In genomic region chr9:75866273-75866871, GRCh38 we compare ENCODE assay signal across 8 cellular contexts. TPM values are rescaled to one million over a fixed set of nuclear protein-coding genes. Genes with fewer than 3 reads are reported as not detected.
DNase-seq lines count a peak whose midpoint lies in the region; ATAC-seq and TF ChIP-seq lines count a peak whose summit lies in the region.

No MANE protein-coding gene starts in this region.

- H3K23ac ChIP-seq in neuronal stem cell (ENCODE audit: low read depth, low read length, poor library complexity), result no peak overlapping the region

- DNase-seq in CD4-positive, alpha-beta T cell, result peak in 6 of 10 experiments; percentile 7 to 33 (median 24)
- peak; percentile 65 for DNase-seq in MM.1S
- peak; percentile 51 for DNase-seq in WTC11 (ENCODE audit: low spot score)
- no peak for DNase-seq in esophagus squamous epithelium (lab: John Stamatoyannopoulos, UW)
- DNase-seq in neuronal stem cell (ENCODE audit: low spot score), result peak; percentile 63
- no peak for DNase-seq in mesenteric fat pad (ENCODE audit: low spot score)

- H3K27ac ChIP-seq in CD4-positive, alpha-beta T cell (ENCODE audit: low read depth, low read length), result no peak overlapping the region
- H3K27ac ChIP-seq in MM.1S (ENCODE audit: low read length) (no peak overlapping the region), esophagus squamous epithelium (no peak overlapping the region), neuronal stem cell (replicated peaks; ENCODE audit: low read length) (no peak overlapping the region)

- no peaks in the 10 kb centered on the region for H3K79me1 ChIP-seq in neuronal stem cell (ENCODE audit: low read depth, low read length)

- H3K4me3 ChIP-seq in MM.1S (ENCODE audit: low read length) (no peak overlapping the region), esophagus squamous epithelium (no peak overlapping the region), neuronal stem cell (ENCODE audit: low read length in 2 of 2) (no peak overlapping the region)

- no peak overlapping the region for H2BK5ac ChIP-seq in neuronal stem cell (ENCODE audit: low read length)

- intact Hi-C loops in CD4-positive, alpha-beta T cell (cut with DNase I, micrococcal nuclease), result loop anchor here (2.0 to 10.0 kb wide), 3 partner anchors 436 to 1092 kb away; no protein-coding TSS in a partner anchor
- intact Hi-C loops in esophagus squamous epithelium (cut with DNase I), result loop anchor here (10.0 kb wide), 2 partner anchors 438 to 602 kb away; no protein-coding TSS in a partner anchor

- no peaks in the 10 kb centered on the region for H3K9me3 Mint-ChIP-seq in CD4-positive, alpha-beta T cell
- H3K9me3 Mint-ChIP-seq in WTC11, result peaks cover 5% of the 10 kb centered on the region

- no peaks in the 10 kb centered on the region for H3K27me3 ChIP-seq in CD4-positive, alpha-beta T cell (ENCODE audit: control insufficient read depth, insufficient read depth, low read length)
- no peaks in the 10 kb centered on the region for H3K27me3 ChIP-seq in MM.1S (replicated peaks; ENCODE audit: insufficient read depth, low read length)
- peaks cover 0 to 6% (median 0%) of the 10 kb centered on the region in 4 donors for H3K27me3 ChIP-seq in esophagus squamous epithelium
- peaks cover 0 to 6% (median 0%) of the 10 kb centered on the region in 3 experiments for H3K27me3 ChIP-seq in neuronal stem cell (ENCODE audit: control insufficient read depth in 3 of 3, insufficient read depth in 3 of 3, low read depth in 1 of 3, low read length in 3 of 3)

- TF ChIP-seq POLR2A in esophagus squamous epithelium (IDR thresholded peaks at IDR 0.05), result no peak

- CTCF ChIA-PET in CD4-positive, alpha-beta T cell (lab: Charles Lee), result interaction anchor here (0.5 to 1.7 kb wide), 6 partner anchors 9 to 291 kb away, joined by 3 to 6 read pairs (median 4); partner anchors contain the start of gene PCSK5
- CTCF ChIA-PET in WTC11 (lab: Charles Lee), result interaction anchor here (0.5 to 2.5 kb wide), 44 partner anchors 10 to 721 kb away, joined by 3 to 30 read pairs (median 4); partner anchors contain the start of gene PCSK5

- no peak overlapping the region for H2BK120ac ChIP-seq in neuronal stem cell (ENCODE audit: low read depth, low read length)

- H3K9ac ChIP-seq in MM.1S (ENCODE audit: low read length) (no peak overlapping the region), neuronal stem cell (ENCODE audit: low read depth, low read length, poor library complexity) (no peak overlapping the region)

- H3K36me3 ChIP-seq in MM.1S (replicated peaks; ENCODE audit: insufficient read depth, low read length) (no peaks in the 10 kb centered on the region), esophagus squamous epithelium (no peaks in the 10 kb centered on the region), neuronal stem cell (replicated peaks in 1 of 2; ENCODE audit: control insufficient read depth in 2 of 2, insufficient read depth in 2 of 2, low read length in 2 of 2) (no peaks in the 10 kb centered on the region)

- no peak overlapping the region for H2BK15ac ChIP-seq in neuronal stem cell (ENCODE audit: low read length)

- POLR2A ChIA-PET in CD4-positive, alpha-beta T cell (lab: Charles Lee), result interaction anchor here (1.3 kb wide), 1 partner anchor 24 kb away, joined by 4 read pairs; the partner anchor contains the start of gene PCSK5
- POLR2A ChIA-PET in WTC11 (lab: Charles Lee), result interaction anchor here (0.5 kb wide), 1 partner anchor 1634 kb away, joined by 3 read pairs; no protein-coding TSS in a partner anchor

- H3F3A ChIP-seq in MM.1S (ENCODE audit: insufficient read depth, low read length), result no peaks in the 10 kb centered on the region

- no peaks in the 10 kb centered on the region for H3K36me3 Mint-ChIP-seq in CD4-positive, alpha-beta T cell (ENCODE audit: low read depth)
- H3K36me3 Mint-ChIP-seq in WTC11, result no peaks in the 10 kb centered on the region; the same call in 1 of the 2 replicates

- H3K79me2 ChIP-seq in MM.1S (ENCODE audit: low read length), result no peaks in the 10 kb centered on the region

- H3K14ac ChIP-seq in neuronal stem cell (ENCODE audit: low read length), result no peak overlapping the region

- 44 to 48% methylated on average over 2 of the region's 2 CpGs for WGBS in esophagus squamous epithelium, 2 donors
- no CpG with 5 or more reads among the region's 2 CpGs for WGBS in neuronal stem cell (ENCODE audit: extremely low coverage in 2 of 2, insufficient read length in 2 of 2, insufficient replicate concordance in 1 of 2), 2 donors

- no peaks in the 10 kb centered on the region for H4K20me1 ChIP-seq in MM.1S (ENCODE audit: insufficient read depth, low read length)

- H2BK12ac ChIP-seq in neuronal stem cell (ENCODE audit: low read length), result no peak overlapping the region

- H3K4me2 ChIP-seq in MM.1S (ENCODE audit: low read depth, low read length), result no peak overlapping the region
- no peak overlapping the region for H3K4me2 ChIP-seq in neuronal stem cell (ENCODE audit: insufficient read depth, low read length, poor library complexity, severe bottlenecking)

- peak; percentile 83 for TF ChIP-seq CTCF in CD4-positive, alpha-beta T cell (IDR thresholded peaks at IDR 0.05)
- TF ChIP-seq CTCF in MM.1S (IDR thresholded peaks at IDR 0.05; ENCODE audit: low read length) (peak; percentile 72), WTC11 (IDR thresholded peaks at IDR 0.05) (peak; percentile 43; the same call in 1 of the 2 replicates), esophagus squamous epithelium (IDR thresholded peaks at IDR 0.05) (peak; percentile 33 to 78 (median 64))

- H3K27ac Mint-ChIP-seq in CD4-positive, alpha-beta T cell, result no peak overlapping the region
- peak overlapping the region; percentile 33; the same call in 1 of the 2 replicates for H3K27ac Mint-ChIP-seq in WTC11

- H3K4me1 ChIP-seq in MM.1S (ENCODE audit: low read length) (no peaks in the 10 kb centered on the region), esophagus squamous epithelium (no peaks in the 10 kb centered on the region), neuronal stem cell (ENCODE audit: control insufficient read depth in 2 of 2, insufficient read depth in 1 of 2, low read depth in 1 of 2, low read length in 2 of 2) (no peaks in the 10 kb centered on the region)

- H3K9me3 ChIP-seq in CD4-positive, alpha-beta T cell (ENCODE audit: control insufficient read depth, low read length), result no peaks in the 10 kb centered on the region
- H3K9me3 ChIP-seq in MM.1S (replicated peaks; ENCODE audit: insufficient read depth, low read length) (no peaks in the 10 kb centered on the region), esophagus squamous epithelium (no peaks in the 10 kb centered on the region), neuronal stem cell (replicated peaks in 1 of 2; ENCODE audit: control insufficient read depth in 2 of 2, insufficient read depth in 1 of 2, low read depth in 1 of 2, low read length in 2 of 2) (no peaks in the 10 kb centered on the region)

- no peak overlapping the region for H3K4ac ChIP-seq in neuronal stem cell (ENCODE audit: low read length)

- no peak overlapping the region for H4K8ac ChIP-seq in neuronal stem cell (ENCODE audit: low read depth, low read length)

- H2AFZ ChIP-seq in MM.1S (ENCODE audit: low read length) (no peak overlapping the region), neuronal stem cell (ENCODE audit: low read length) (no peak overlapping the region)

- peaks cover 19% of the 10 kb centered on the region for H3K4me1 Mint-ChIP-seq in CD4-positive, alpha-beta T cell (ENCODE audit: low read depth)
- H3K4me1 Mint-ChIP-seq in WTC11, result peaks cover 12% of the 10 kb centered on the region

- no peak overlapping the region for H3K18ac ChIP-seq in neuronal stem cell (ENCODE audit: low read length)

- H2AK5ac ChIP-seq in neuronal stem cell (ENCODE audit: low read depth, low read length), result no peak overlapping the region

- H3K9me2 ChIP-seq in MM.1S (replicated peaks; ENCODE audit: insufficient read depth, low read length), result no peaks in the 10 kb centered on the region

- H3K4me3 Mint-ChIP-seq in CD4-positive, alpha-beta T cell, result no peak overlapping the region
- H3K4me3 Mint-ChIP-seq in WTC11, result no peak overlapping the region

- no peak overlapping the region for H4K91ac ChIP-seq in neuronal stem cell (ENCODE audit: low read depth, low read length, poor library complexity)

- H3K27me3 Mint-ChIP-seq in CD4-positive, alpha-beta T cell, result no peaks in the 10 kb centered on the region
- no peaks in the 10 kb centered on the region for H3K27me3 Mint-ChIP-seq in WTC11 (ENCODE audit: low read depth)

- no peak for ATAC-seq in CD4-positive, alpha-beta T cell (ENCODE audit: poor library complexity)
- peak; percentile 64 for ATAC-seq in GM18858 (IDR thresholded peaks at IDR 0.05; ENCODE audit: unreplicated experiment)
- peak; percentile 38; the same call in 1 of the 2 replicates for ATAC-seq in WTC11
- ATAC-seq in GM18870 (IDR thresholded peaks at IDR 0.05; ENCODE audit: unreplicated experiment), result no peak

TF ChIP-seq in WTC11, 78 proteins besides CTCF, POLR2A, EP300 and RAD21 (continues in another document):
- no peak for TF ChIP-seq ELF4 (CRISPR knock-in tag; IDR thresholded peaks at IDR 0.05; ENCODE audit: low read depth)
- no peak for TF ChIP-seq PREB (CRISPR knock-in tag; IDR thresholded peaks at IDR 0.05; ENCODE audit: borderline replicate concordance)
- no peak for TF ChIP-seq CREB1 (CRISPR knock-in tag; IDR thresholded peaks at IDR 0.05)
- no peak for TF ChIP-seq ZNF671 (CRISPR knock-in tag; IDR thresholded peaks at IDR 0.05)
- TF ChIP-seq TCF7 (CRISPR knock-in tag; IDR thresholded peaks at IDR 0.05; ENCODE audit: low read depth), result no peak
- TF ChIP-seq USF2 (CRISPR knock-in tag; IDR thresholded peaks at IDR 0.05), result no peak
- no peak for TF ChIP-seq OVOL2 (CRISPR knock-in tag; IDR thresholded peaks at IDR 0.05; ENCODE audit: borderline replicate concordance)
- TF ChIP-seq TEAD4 (CRISPR knock-in tag; IDR thresholded peaks at IDR 0.05), result no peak

RNA-seq across cellular contexts. Expression of gene PCSK5, which starts 24.1 kb away (rescaled TPM):
- 10 to 100 TPM; 14.4 to 15.2 TPM for total RNA-seq in CD4-positive, alpha-beta T cell
- total RNA-seq in WTC11 (2021) (16.9 to 30.6 TPM (median 17.8 TPM) in 3 replicates), esophagus squamous epithelium (10 to 100 TPM in 3 of 4 donors, 1 to 10 TPM in 1; 8.4 to 33.8 (median 24.2) TPM), mesenteric fat pad (79.6 TPM)
- 17.2 TPM for polyA plus RNA-seq in neuronal stem cell (2013, experiment 1 of 2)
- 18.0 TPM for polyA plus RNA-seq in neuronal stem cell (2013, experiment 2 of 2)

Comparison
In these comparisons a context has a peak if more than half of its experiments do, and no peak if none do; other contexts are left out.
1. ATAC-seq: peak in GM18858 (single experiment) and WTC11 (single experiment); none in CD4-positive, alpha-beta T cell (single experiment) and GM18870 (single experiment).
2. DNase-seq: peak in CD4-positive, alpha-beta T cell (6 of 10), MM.1S (single experiment), WTC11 (single experiment) and neuronal stem cell (single experiment); none in esophagus squamous epithelium (single experiment) and mesenteric fat pad (single experiment).
3. Peak in every context shown above with its lines, with median percentiles within 50 percentile points of each other: CTCF ChIP-seq.